Comparison of ENCODE assay signal across 19 cellular contexts in the genomic region with DNA sequence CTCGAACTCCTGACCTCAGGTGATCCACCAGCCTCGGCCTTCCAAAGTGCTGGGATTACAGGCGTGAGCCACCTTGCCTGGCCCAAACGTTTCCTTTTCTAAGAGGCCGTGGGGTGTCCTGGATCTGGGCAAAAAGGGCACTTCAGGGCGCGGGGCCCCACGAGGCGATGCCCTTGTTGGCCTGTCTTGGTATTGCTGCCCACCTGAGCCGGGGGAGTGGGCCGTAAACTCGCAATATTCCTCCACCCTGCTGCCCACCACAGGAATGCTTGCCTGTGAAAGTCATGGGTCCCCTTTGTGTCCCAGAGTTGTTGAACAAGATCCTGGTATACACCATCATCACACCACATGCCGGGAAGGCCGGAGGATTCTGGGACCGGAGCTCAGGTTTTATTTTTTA.
"Had no signal": no experiment of that assay in that cellular context is flagged by ENCODE, and none has a peak within 500 bp of the region (broad histone marks: within the 10 kb centered on the region; RNA-seq: fewer than 3 reads in every experiment).

No MANE protein-coding gene starts in this region.

- H3K9me3 ChIP-seq: gastrocnemius medialis, mucosa of descending colon, psoas muscle, SK-N-SH, transverse colon, vagina had no signal

- ATAC-seq: gastrocnemius medialis, mucosa of descending colon, psoas muscle, T-cell had no signal

- H3K36me3 ChIP-seq: brain microvascular endothelial cell, gastrocnemius medialis, transverse colon, vagina had no signal

- H3K9me3 Mint-ChIP-seq: activated B cell treated with CpG ODN at 0.5 μM for 24 hours, memory B cell, neural crest cell had no signal

- DNase-seq: activated B cell treated with CpG ODN at 0.5 μM for 24 hours; activated CD4-positive, alpha-beta T cell treated with anti-CD3 and anti-CD28 coated beads for 48 hours; activated naive CD4-positive, alpha-beta T cell treated with anti-CD3 and anti-CD28 coated beads for 36 hours; anterior cingulate cortex; brain microvascular endothelial cell; gastrocnemius medialis; kidney glomerular epithelial cell; naive B cell; psoas muscle; SK-N-SH; stimulated activated naive CD4-positive, alpha-beta T cell treated with Interleukin-2 at 50 U/mL for 16 hours; substantia nigra; T-cell; transverse colon had no signal

- H3K36me3 Mint-ChIP-seq: memory B cell, T-cell had no signal

- H3K4me3 ChIP-seq: coronary artery, gastrocnemius medialis, mucosa of descending colon, psoas muscle, transverse colon, vagina had no signal

- H3K27me3 ChIP-seq: brain microvascular endothelial cell, gastrocnemius medialis, transverse colon, vagina had no signal

- H3K4me3 Mint-ChIP-seq: activated B cell treated with CpG ODN at 0.5 μM for 24 hours; activated naive CD4-positive, alpha-beta T cell treated with anti-CD3 and anti-CD28 coated beads for 36 hours; memory B cell; neural crest cell; T-cell had no signal

- H3K4me2 ChIP-seq: SK-N-SH had no signal

- H3K27me3 Mint-ChIP-seq: memory B cell had no signal

- H3K27ac ChIP-seq: brain microvascular endothelial cell, coronary artery, gastrocnemius medialis, psoas muscle, transverse colon, vagina had no signal

- H3K27ac Mint-ChIP-seq: activated B cell treated with CpG ODN at 0.5 μM for 24 hours; activated naive CD4-positive, alpha-beta T cell treated with anti-CD3 and anti-CD28 coated beads for 36 hours; memory B cell; naive B cell; T-cell had no signal
